12 cellular contexts compared by ENCODE assay signal in the genomic region with DNA sequence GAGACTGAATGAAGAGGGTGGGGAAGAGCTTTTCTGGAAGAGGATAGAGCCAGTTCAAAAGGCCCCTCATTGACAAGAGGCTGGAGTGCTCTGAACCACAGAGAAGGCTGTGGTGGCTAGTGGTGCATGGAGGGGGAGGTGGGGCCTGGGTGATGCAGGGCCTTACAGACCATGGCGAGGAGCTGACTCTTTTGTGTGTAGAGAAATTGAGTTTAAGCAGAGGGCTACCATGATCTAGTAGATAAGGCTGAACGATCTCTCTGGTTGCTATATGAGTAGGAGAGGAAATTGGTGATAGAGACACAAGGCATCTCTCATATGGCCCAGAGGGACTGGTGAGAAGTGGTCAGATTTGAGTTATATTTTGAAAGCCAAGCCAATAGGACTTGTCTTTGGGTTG.
DNase-seq lines count a peak whose midpoint lies in the region; ATAC-seq, FAIRE-seq and TF ChIP-seq lines count a peak whose summit lies in the region.
"Had no signal": no experiment of that assay in that cellular context is flagged by ENCODE, and none has a peak within 500 bp of the region (broad histone marks: within the 10 kb centered on the region; RNA-seq: fewer than 3 reads in every experiment).

No MANE protein-coding gene starts in this region.

- H4K91ac ChIP-seq in H1 (replicated peaks; ENCODE audit: insufficient read length, low read length) = no peak overlapping the region

- H4K5ac ChIP-seq in H1 (ENCODE audit: insufficient read length, low read depth, low read length) = no peak overlapping the region

- H3K4me1 ChIP-seq in H1 (replicated peaks in 1 of 4; ENCODE audit: control insufficient read depth in 3 of 4, insufficient read depth in 4 of 4, low read length in 3 of 4) = peaks cover 3 to 18% (median 12%) of the 10 kb centered on the region in 4 experiments; a peak in 5 of 7 replicates

- H3K27me3 ChIP-seq in H1 (replicated peaks in 1 of 4; ENCODE audit: control insufficient read depth in 3 of 4, extremely low read depth in 1 of 4, insufficient read depth in 3 of 4, low read length in 3 of 4) = no peaks in the 10 kb centered on the region
- H3K27me3 ChIP-seq: pancreas had no signal

- no peak overlapping the region for H3K4ac ChIP-seq in H1 (replicated peaks; ENCODE audit: insufficient read length, low read depth, low read length)

- no peak overlapping the region for H3K4me3 ChIP-seq in H1 (ENCODE audit: extremely low read depth in 1 of 4, insufficient read depth in 2 of 4, low read depth in 3 of 4, low read length in 4 of 4)
- H3K4me3 ChIP-seq: pancreas had no signal

- H3K23ac ChIP-seq in H1 (ENCODE audit: insufficient read length) = no peak overlapping the region

- H3K79me2 ChIP-seq in H1 (ENCODE audit: control insufficient read depth in 1 of 2, insufficient read depth in 2 of 2, low read length in 2 of 2) = peaks cover 0 to 55% of the 10 kb centered on the region in 2 experiments; a peak in 2 of 4 replicates

- TF ChIP-seq POLR2A in H1 (IDR thresholded peaks at IDR 0.05; ENCODE audit: control extremely low read depth in 1 of 2, low read depth in 2 of 2, low read length in 2 of 2) = no peak

- H3K36me3 ChIP-seq in H1 (ENCODE audit: control insufficient read depth in 2 of 4, insufficient read depth in 4 of 4, low read length in 3 of 4) = peaks cover 0 to 15% (median 1%) of the 10 kb centered on the region in 4 experiments; a peak in 1 of 8 replicates
- H3K36me3 ChIP-seq: pancreas had no signal

- no peaks in the 10 kb centered on the region for H3K23me2 ChIP-seq in H1 (ENCODE audit: low read depth, low read length)

- H3K4me1 Mint-ChIP-seq in chondrocyte (ENCODE audit: low read depth) = peaks cover 31% of the 10 kb centered on the region
- peaks cover 1% of the 10 kb centered on the region for H3K4me1 Mint-ChIP-seq in progenitor cell of endocrine pancreas (ENCODE audit: low read depth)
- peaks cover 6% of the 10 kb centered on the region for H3K4me1 Mint-ChIP-seq in activated T-cell treated with anti-CD3 and anti-CD28 coated beads, Interleukin-2, amount 50 U/mL, for 24 hours (ENCODE audit: low read depth)
- H3K4me1 Mint-ChIP-seq: activated CD4-positive, alpha-beta T cell treated with anti-CD3 and anti-CD28 coated beads, Interleukin-2, amount 10 ng/mL, durations not matched to agents 7 days and 5 days had no signal

- CTCF ChIA-PET in H1 (lab: Charles Lee; ENCODE audit: partially characterized antibody) = interaction anchor here (0.6 to 1.7 kb wide), 2 partner anchors 21 to 700 kb away, joined by 3 to 5 read pairs; no protein-coding TSS in a partner anchor

- H3K9me3 ChIP-seq in H1 (ENCODE audit: insufficient read depth in 2 of 2, low read depth in 1 of 2, low read length in 1 of 2) = no peaks in the 10 kb centered on the region

- H3K4me3 Mint-ChIP-seq in chondrocyte (ENCODE audit: unreplicated experiment) (no peak overlapping the region), progenitor cell of endocrine pancreas (ENCODE audit: low read depth) (no peak overlapping the region)
- H3K4me3 Mint-ChIP-seq in activated T-cell treated with anti-CD3 and anti-CD28 coated beads, Interleukin-2, amount 50 U/mL, for 24 hours = no peak overlapping the region
- H3K4me3 Mint-ChIP-seq: activated CD4-positive, alpha-beta T cell treated with anti-CD3 and anti-CD28 coated beads, Interleukin-2, amount 10 ng/mL, durations not matched to agents 7 days and 5 days had no signal

- H2AK5ac ChIP-seq in H1 (ENCODE audit: low read depth, low read length) = no peak overlapping the region

- no peak overlapping the region for H2BK5ac ChIP-seq in H1 (ENCODE audit: low read depth, low read length)

- no peak overlapping the region for H3K4me2 ChIP-seq in H1 (ENCODE audit: insufficient read depth in 1 of 2, low read depth in 2 of 2, low read length in 2 of 2)

- H3K27ac Mint-ChIP-seq in chondrocyte (ENCODE audit: unreplicated experiment) (no peak overlapping the region), progenitor cell of endocrine pancreas (no peak overlapping the region)
- H3K27ac Mint-ChIP-seq in activated T-cell treated with anti-CD3 and anti-CD28 coated beads, Interleukin-2, amount 50 U/mL, for 24 hours = no peak overlapping the region
- H3K27ac Mint-ChIP-seq: activated CD4-positive, alpha-beta T cell treated with anti-CD3 and anti-CD28 coated beads, Interleukin-2, amount 10 ng/mL, durations not matched to agents 7 days and 5 days had no signal

- peak; percentile 62 for ATAC-seq in GM18907 (IDR thresholded peaks at IDR 0.05; ENCODE audit: unreplicated experiment)
- peak; percentile 72 for ATAC-seq in HG02981 (IDR thresholded peaks at IDR 0.05; ENCODE audit: unreplicated experiment)
- ATAC-seq: pancreas had no signal

- H3K27me3 Mint-ChIP-seq in chondrocyte (ENCODE audit: low read depth) = no peaks in the 10 kb centered on the region
- no peaks in the 10 kb centered on the region for H3K27me3 Mint-ChIP-seq in progenitor cell of endocrine pancreas
- H3K27me3 Mint-ChIP-seq in activated T-cell treated with anti-CD3 and anti-CD28 coated beads, Interleukin-2, amount 50 U/mL, for 24 hours = no peaks in the 10 kb centered on the region
- H3K27me3 Mint-ChIP-seq: activated CD4-positive, alpha-beta T cell treated with anti-CD3 and anti-CD28 coated beads, Interleukin-2, amount 10 ng/mL, durations not matched to agents 7 days and 5 days had no signal

- H2BK120ac ChIP-seq in H1 (replicated peaks; ENCODE audit: low read depth, low read length) = no peak overlapping the region

- H4K8ac ChIP-seq in H1 (ENCODE audit: extremely low read depth, insufficient read depth, low read length) = no peak overlapping the region

- H3K79me1 ChIP-seq in H1 (ENCODE audit: low read depth, low read length) = no peaks in the 10 kb centered on the region; the same call in 1 of the 2 replicates

- TF ChIP-seq CTCF in H1 (IDR thresholded peaks at IDR 0.05; ENCODE audit: control extremely low read depth in 1 of 3, insufficient read depth in 1 of 3, low read depth in 1 of 3, low read length in 3 of 3) (no peak), chondrocyte (IDR thresholded peaks at IDR 0.05) (no peak), progenitor cell of endocrine pancreas (IDR thresholded peaks at IDR 0.05; ENCODE audit: unreplicated experiment) (no peak)

- no peak overlapping the region for H3K9ac ChIP-seq in H1 (replicated peaks in 1 of 4; ENCODE audit: extremely low read depth in 1 of 4, low read depth in 3 of 4, low read length in 3 of 4)

- H3K9me3 Mint-ChIP-seq in chondrocyte (ENCODE audit: low read depth) (no peaks in the 10 kb centered on the region), progenitor cell of endocrine pancreas (ENCODE audit: low read depth) (no peaks in the 10 kb centered on the region)
- no peaks in the 10 kb centered on the region for H3K9me3 Mint-ChIP-seq in activated T-cell treated with anti-CD3 and anti-CD28 coated beads, Interleukin-2, amount 50 U/mL, for 24 hours
- H3K9me3 Mint-ChIP-seq: activated CD4-positive, alpha-beta T cell treated with anti-CD3 and anti-CD28 coated beads, Interleukin-2, amount 10 ng/mL, durations not matched to agents 7 days and 5 days had no signal

- no peak for TF ChIP-seq EP300 in H1 (IDR thresholded peaks at IDR 0.05; ENCODE audit: borderline replicate concordance in 1 of 2, low read depth in 2 of 2, low read length in 2 of 2)

- DNase-seq in DMS79 treated with DMSO at 0.1 percent for 48 hours (lab: John Stamatoyannopoulos, UW) = peak; percentile 32
- DNase-seq in H1 (ENCODE audit: low read depth in 1 of 2, low spot score in 2 of 2) = no peak
- no peak for DNase-seq in chondrocyte (ENCODE audit: low spot score)
- DNase-seq in progenitor cell of endocrine pancreas (ENCODE audit: low spot score, unreplicated experiment) = no peak
- DNase-seq in activated T-cell treated with anti-CD3 and anti-CD28 coated beads, Interleukin-2, amount 50 U/mL, for 24 hours = no peak
- no peak for DNase-seq in caudate nucleus (lab: John Stamatoyannopoulos, UW)
- DNase-seq: activated CD4-positive, alpha-beta T cell treated with anti-CD3 and anti-CD28 coated beads, Interleukin-2, amount 10 ng/mL, durations not matched to agents 7 days and 5 days; pancreas; SIG-M5; small intestine had no signal

- H3K36me3 Mint-ChIP-seq in chondrocyte (ENCODE audit: low read depth) (no peaks in the 10 kb centered on the region), progenitor cell of endocrine pancreas (ENCODE audit: insufficient read depth) (no peaks in the 10 kb centered on the region)
- no peaks in the 10 kb centered on the region for H3K36me3 Mint-ChIP-seq in activated T-cell treated with anti-CD3 and anti-CD28 coated beads, Interleukin-2, amount 50 U/mL, for 24 hours (ENCODE audit: low read depth)

- POLR2A ChIA-PET in H1 (lab: Charles Lee; ENCODE audit: partially characterized antibody) = interaction anchor here (0.9 kb wide), 1 partner anchor 13 kb away, joined by 3 read pairs; no protein-coding TSS in a partner anchor

- H2BK12ac ChIP-seq in H1 (ENCODE audit: low read depth, low read length) = no peak overlapping the region

- no peak for FAIRE-seq in H1 (lab: Jason Lieb, UNC)
- FAIRE-seq: pancreas, small intestine had no signal

- 94% methylated on average over 2 of the region's 2 CpGs; no CpG with 5 or more reads in 1 of the 2 experiments for WGBS in H1 (ENCODE audit: extremely low coverage in 1 of 2, insufficient coverage in 1 of 2, insufficient read length in 1 of 2, insufficient replicate concordance in 2 of 2, low coverage in 1 of 2, low lambda C conversion rate in 2 of 2, missing lambda C conversion rate in 1 of 2), 2 experiments

- TF ChIP-seq RAD21 in H1 (IDR thresholded peaks at IDR 0.05 in 1 of 2, conservative IDR thresholded peaks at IDR 0.05 in 1 of 2; ENCODE audit: low read depth in 2 of 2, low read length in 2 of 2) = no peak

- H3K18ac ChIP-seq in H1 (ENCODE audit: extremely low read depth, low read length) = no peak overlapping the region

- no peak overlapping the region for H2BK15ac ChIP-seq in H1 (ENCODE audit: low read length)

- 0 out of 2 replicates have a peak overlapping the region, but pooled peaks have one; percentile 6 for H2BK20ac ChIP-seq in H1 (ENCODE audit: low read length)

- no peak overlapping the region for H3K14ac ChIP-seq in H1 (ENCODE audit: insufficient read length)

- no peak overlapping the region for H3K27ac ChIP-seq in H1 (ENCODE audit: low read depth, low read length)
- H3K27ac ChIP-seq in caudate nucleus (ENCODE audit: low read depth, low read length) = no peak overlapping the region
- H3K27ac ChIP-seq: pancreas had no signal

- H2AFZ ChIP-seq in H1 (ENCODE audit: low read length) = no peak overlapping the region

- H3K56ac ChIP-seq in H1 (replicated peaks; ENCODE audit: insufficient read length, low read depth, low read length) = no peak overlapping the region

- no peaks in the 10 kb centered on the region for H4K20me1 ChIP-seq in H1 (replicated peaks in 1 of 2; ENCODE audit: control insufficient read depth in 1 of 2, insufficient read depth in 2 of 2, low read length in 2 of 2)

TF ChIP-seq in H1, 55 proteins besides CTCF, POLR2A, EP300 and RAD21 (continues in another document):
- TF ChIP-seq ZNF274 (IDR thresholded peaks at IDR 0.05; ENCODE audit: borderline replicate concordance, extremely low read depth, low read length) = no peak
- no peak for TF ChIP-seq SUZ12 (IDR thresholded peaks at IDR 0.05; ENCODE audit: low read length)
- TF ChIP-seq TBP (IDR thresholded peaks at IDR 0.05; ENCODE audit: low read depth, low read length) = no peak
- no peak for TF ChIP-seq KDM4A (IDR thresholded peaks at IDR 0.05; ENCODE audit: low read depth, low read length, severe bottlenecking)
- TF ChIP-seq ASH2L (IDR thresholded peaks at IDR 0.05; ENCODE audit: low read length) = no peak
